ENCODE assay signal across 23 cellular contexts in the genomic region with DNA sequence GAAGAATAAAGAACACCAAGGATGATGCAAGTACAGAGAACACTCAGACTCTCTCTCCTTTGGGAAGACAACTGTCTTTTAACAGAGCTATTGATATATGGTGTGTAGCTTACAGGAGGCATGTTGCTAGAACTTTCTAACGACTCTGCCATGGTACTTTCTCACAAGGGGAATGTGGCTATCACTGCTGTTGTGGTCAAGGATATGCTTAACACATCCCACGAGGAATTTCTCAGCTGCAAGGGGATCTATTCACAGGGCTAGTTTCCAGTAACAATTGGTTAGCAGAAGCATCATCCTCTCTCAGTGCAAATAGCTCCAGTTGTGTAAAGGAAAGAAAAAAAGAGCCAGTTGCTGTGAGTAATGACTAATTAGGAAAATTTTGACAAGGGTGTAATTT.
DNase-seq lines count a peak whose midpoint lies in the region; ATAC-seq, FAIRE-seq and TF ChIP-seq lines count a peak whose summit lies in the region.
"Had no signal": no experiment of that assay in that cellular context is flagged by ENCODE, and none has a peak within 500 bp of the region (broad histone marks: within the 10 kb centered on the region; RNA-seq: fewer than 3 reads in every experiment).

No MANE protein-coding gene starts in this region.

- H3K27me3 ChIP-seq in astrocyte (ENCODE audit: insufficient read depth, low read length) (no peaks in the 10 kb centered on the region), stomach (no peaks in the 10 kb centered on the region)

- no peaks in the 10 kb centered on the region for H3K27me3 Mint-ChIP-seq in astrocyte (ENCODE audit: low read depth, unreplicated experiment)
- H3K27me3 Mint-ChIP-seq: B cell had no signal

- no peaks in the 10 kb centered on the region for H3K9me3 Mint-ChIP-seq in astrocyte (ENCODE audit: unreplicated experiment)

- ATAC-seq in omental fat pad (ENCODE audit: low FRiP score), result no peak
- ATAC-seq: HepG2, Panc1 had no signal

- H3K36me3 Mint-ChIP-seq in astrocyte (ENCODE audit: low read depth, unreplicated experiment), result no peaks in the 10 kb centered on the region
- H3K36me3 Mint-ChIP-seq: CD14-positive monocyte had no signal

- H3K4me3 Mint-ChIP-seq in astrocyte (ENCODE audit: unreplicated experiment), result no peak overlapping the region
- H3K4me3 Mint-ChIP-seq: B cell, CD14-positive monocyte had no signal

- H3K36me3 ChIP-seq in astrocyte (ENCODE audit: insufficient read depth, low read length) (no peaks in the 10 kb centered on the region), stomach (no peaks in the 10 kb centered on the region)

- 18 to 42% (median 27%) methylated on average over 2 of the region's 2 CpGs for WGBS in stomach, 5 donors

- H3K4me2 ChIP-seq in astrocyte (ENCODE audit: low read length), result no peak overlapping the region
- H3K4me2 ChIP-seq: SK-N-SH had no signal

- TF ChIP-seq POLR2A in stomach (IDR thresholded peaks at IDR 0.05), result no peak

- no peaks in the 10 kb centered on the region for H4K20me1 ChIP-seq in astrocyte (ENCODE audit: insufficient read depth, low read length)

- H3K9me3 ChIP-seq in astrocyte (ENCODE audit: insufficient read depth, low read depth, low read length) (no peaks in the 10 kb centered on the region), stomach (no peaks in the 10 kb centered on the region)
- H3K9me3 ChIP-seq: SK-N-SH had no signal

- no peaks in the 10 kb centered on the region for H3K79me2 ChIP-seq in astrocyte (ENCODE audit: insufficient read depth, low read length)

- peaks cover 6% of the 10 kb centered on the region for H3K4me1 Mint-ChIP-seq in astrocyte (ENCODE audit: low read depth, unreplicated experiment)
- H3K4me1 Mint-ChIP-seq: B cell, CD14-positive monocyte had no signal

- FAIRE-seq in astrocyte (lab: Jason Lieb, UNC), result no peak
- FAIRE-seq: HepG2 had no signal

- no peak overlapping the region for H2AFZ ChIP-seq in astrocyte (ENCODE audit: low read depth, low read length)

- TF ChIP-seq EP300 in stomach (IDR thresholded peaks at IDR 0.05), result no peak

- H3K4me3 ChIP-seq in AG10803 (ENCODE audit: low read length), result no peak overlapping the region
- no peak overlapping the region for H3K4me3 ChIP-seq in astrocyte (ENCODE audit: insufficient read depth, low read depth, low read length)
- H3K4me3 ChIP-seq in stomach, result no peak overlapping the region

- DNase-seq in AG10803 (ENCODE audit: low read depth) (peak; percentile 53), astrocyte (ENCODE audit: low read depth) (peak; percentile 1), fibroblast of peridontal ligament (ENCODE audit: extremely low read depth) (peak; percentile 28), non-pigmented ciliary epithelial cell (ENCODE audit: low read depth) (peak; percentile 10), stomach (no peak), GF-D8 (lab: John Stamatoyannopoulos, UW) (no peak), mucosa of gallbladder (ENCODE audit: low spot score) (no peak), omental fat pad (ENCODE audit: low spot score) (no peak)
- DNase-seq: 8988T, H7, KBM-7, NCI-H1092, NCI-H146, NCI-H2029, NCI-H226, NCI-H510A treated with DMSO at 0.1 percent for 48 hours, NCI-H774, SIG-M5, SK-N-SH had no signal

- no peak overlapping the region for H3K27ac ChIP-seq in astrocyte (ENCODE audit: low read depth, low read length)
- H3K27ac ChIP-seq in stomach, result no peak overlapping the region

- H3K9ac ChIP-seq in astrocyte (ENCODE audit: low read length), result no peak overlapping the region
- H3K9ac ChIP-seq: SK-N-SH had no signal

- no peak for TF ChIP-seq CTCF in AG10803 (conservative IDR thresholded peaks at IDR 0.05; ENCODE audit: low read length)
- TF ChIP-seq CTCF in astrocyte (IDR thresholded peaks at IDR 0.05; ENCODE audit: insufficient read depth, low read depth, low read length), result no peak
- TF ChIP-seq CTCF in stomach (IDR thresholded peaks at IDR 0.05), result no peak
- TF ChIP-seq CTCF in omental fat pad (IDR thresholded peaks at IDR 0.05), result no peak

- peak overlapping the region; percentile 84 for H3K27ac Mint-ChIP-seq in astrocyte (ENCODE audit: unreplicated experiment)
- H3K27ac Mint-ChIP-seq: B cell, CD14-positive monocyte had no signal

- intact Hi-C loops in stomach (cut with DNase I; ENCODE audit: low total_unique reads), result no loop called here

- H3K4me1 ChIP-seq in astrocyte (ENCODE audit: insufficient read depth, low read length) (no peaks in the 10 kb centered on the region), stomach (no peaks in the 10 kb centered on the region)

Comparison
In these comparisons a context has a peak if more than half of its experiments do, and no peak if none do; other contexts are left out.
1. DNase-seq: peak in AG10803 (single experiment), astrocyte (single experiment), fibroblast of peridontal ligament (single experiment) and non-pigmented ciliary epithelial cell (single experiment); none in stomach (single experiment), GF-D8 (single experiment), mucosa of gallbladder (single experiment) and omental fat pad (single experiment).